In genomic region chrX:2677764-2678163, GRCh38 we compare ENCODE assay signal across 11 cellular contexts. TPM values are rescaled to one million over a fixed set of nuclear protein-coding genes. Genes with fewer than 3 reads are reported as not detected.
DNase-seq lines count a peak whose midpoint lies in the region; ATAC-seq and TF ChIP-seq lines count a peak whose summit lies in the region.
"Had no signal": no experiment of that assay in that cellular context is flagged by ENCODE, and none has a peak within 500 bp of the region (broad histone marks: within the 10 kb centered on the region; RNA-seq: fewer than 3 reads in every experiment).

No MANE protein-coding gene starts in this region.

- TF ChIP-seq CTCF in BJ (IDR thresholded peaks at IDR 0.05; ENCODE audit: insufficient read depth, low read depth, low read length) (no peak), SK-N-SH (IDR thresholded peaks at IDR 0.05) (no peak), endothelial cell (IDR thresholded peaks at IDR 0.05; ENCODE audit: unreplicated experiment) (no peak)

- peak overlapping the region; percentile 78 for H3K4me2 ChIP-seq in SK-N-SH

- H3K9ac ChIP-seq in SK-N-SH: no peak overlapping the region

- H3K36me3 ChIP-seq in BJ (ENCODE audit: control insufficient read depth, insufficient read depth, low read length): no peaks in the 10 kb centered on the region
- H3K36me3 ChIP-seq in SK-N-SH (replicated peaks in 1 of 2; ENCODE audit: control insufficient read depth in 1 of 2, insufficient read depth in 2 of 2, low read length in 1 of 2): no peaks in the 10 kb centered on the region

- peaks cover 6% of the 10 kb centered on the region for H3K27me3 Mint-ChIP-seq in endothelial cell (ENCODE audit: unreplicated experiment)
- H3K27me3 Mint-ChIP-seq in activated CD8-positive, alpha-beta T cell treated with anti-CD3 and anti-CD28 coated beads, Interleukin-2, amount 10 ng/mL, durations not matched to agents 7 days and 5 days (ENCODE audit: low read depth): no peaks in the 10 kb centered on the region
- H3K27me3 Mint-ChIP-seq: activated T-cell treated with anti-CD3 and anti-CD28 coated beads, Interleukin-2, amount 50 U/mL, for 24 hours; stimulated activated naive CD8-positive, alpha-beta T cell treated with anti-CD3 and anti-CD28 coated beads, Interleukin-15, Interleukin-2, amounts not matched to agents 100 ng/mL and 50 ng/mL, for 24 hours had no signal

- H3K4me3 ChIP-seq in BJ (ENCODE audit: low read depth, low read length) (no peak overlapping the region), SK-N-SH (ENCODE audit: low read depth in 2 of 2, low read length in 1 of 2) (peak overlapping the region in 1 of 2 experiments; percentile 49; a peak in 2 of 4 replicates)

- H2AFZ ChIP-seq in SK-N-SH (ENCODE audit: low read depth): no peak overlapping the region

- peak in 1 of 2 experiments; percentile 85; a peak in 2 of 4 replicates for TF ChIP-seq EP300 in SK-N-SH (IDR thresholded peaks at IDR 0.05; ENCODE audit: borderline replicate concordance in 1 of 2, low read depth in 1 of 2, low read length in 1 of 2)

- no peaks in the 10 kb centered on the region for H3K9me3 Mint-ChIP-seq in endothelial cell (ENCODE audit: unreplicated experiment)
- H3K9me3 Mint-ChIP-seq in activated CD8-positive, alpha-beta T cell treated with anti-CD3 and anti-CD28 coated beads, Interleukin-2, amount 10 ng/mL, durations not matched to agents 7 days and 5 days (ENCODE audit: insufficient read depth): no peaks in the 10 kb centered on the region
- H3K9me3 Mint-ChIP-seq: activated T-cell treated with anti-CD3 and anti-CD28 coated beads, Interleukin-2, amount 50 U/mL, for 24 hours; stimulated activated naive CD8-positive, alpha-beta T cell treated with anti-CD3 and anti-CD28 coated beads, Interleukin-15, Interleukin-2, amounts not matched to agents 100 ng/mL and 50 ng/mL, for 24 hours had no signal

- H3K36me3 Mint-ChIP-seq in endothelial cell (ENCODE audit: low read depth, unreplicated experiment): peaks cover 4% of the 10 kb centered on the region
- no peaks in the 10 kb centered on the region for H3K36me3 Mint-ChIP-seq in activated CD8-positive, alpha-beta T cell treated with anti-CD3 and anti-CD28 coated beads, Interleukin-2, amount 10 ng/mL, durations not matched to agents 7 days and 5 days (ENCODE audit: low read depth)

- peak overlapping the region in 1 of 2 experiments; percentile 74; a peak in 2 of 4 replicates for H3K27ac ChIP-seq in SK-N-SH (ENCODE audit: low read depth in 2 of 2, low read length in 1 of 2)

- H3K4me3 Mint-ChIP-seq in endothelial cell (ENCODE audit: unreplicated experiment): no peak overlapping the region
- H3K4me3 Mint-ChIP-seq in activated CD8-positive, alpha-beta T cell treated with anti-CD3 and anti-CD28 coated beads, Interleukin-2, amount 10 ng/mL, durations not matched to agents 7 days and 5 days: no peak overlapping the region
- H3K4me3 Mint-ChIP-seq: activated T-cell treated with anti-CD3 and anti-CD28 coated beads, Interleukin-2, amount 50 U/mL, for 24 hours; stimulated activated naive CD8-positive, alpha-beta T cell treated with anti-CD3 and anti-CD28 coated beads, Interleukin-15, Interleukin-2, amounts not matched to agents 100 ng/mL and 50 ng/mL, for 24 hours had no signal

- peaks cover 7% of the 10 kb centered on the region for H3K4me1 Mint-ChIP-seq in endothelial cell (ENCODE audit: unreplicated experiment)
- H3K4me1 Mint-ChIP-seq in activated CD8-positive, alpha-beta T cell treated with anti-CD3 and anti-CD28 coated beads, Interleukin-2, amount 10 ng/mL, durations not matched to agents 7 days and 5 days (ENCODE audit: low read depth): no peaks in the 10 kb centered on the region

- no peaks in the 10 kb centered on the region for H4K20me1 ChIP-seq in SK-N-SH (ENCODE audit: insufficient read depth)

- ATAC-seq in activated CD8-positive, alpha-beta T cell treated with anti-CD3 and anti-CD28 coated beads, Interleukin-2, amount 10 ng/mL, durations not matched to agents 7 days and 5 days: no peak
- ATAC-seq in HG03139 (IDR thresholded peaks at IDR 0.05; ENCODE audit: unreplicated experiment) (no peak), HG02885 (IDR thresholded peaks at IDR 0.05; ENCODE audit: poor library complexity, unreplicated experiment) (no peak)

- intact Hi-C loops in posterior cingulate gyrus (cut with DNase I): no loop called here

- no peaks in the 10 kb centered on the region for H3K9me2 ChIP-seq in SK-N-SH

- DNase-seq in BJ (ENCODE audit: low read depth): peak; percentile 93
- no peak for DNase-seq in SK-N-SH
- peak; percentile 74 for DNase-seq in globus pallidus (ENCODE audit: low spot score)
- DNase-seq in posterior cingulate gyrus: peak; percentile 68 to 97 (median 79)
- no peak for DNase-seq in endothelial cell (ENCODE audit: low spot score)
- DNase-seq in activated CD8-positive, alpha-beta T cell treated with anti-CD3 and anti-CD28 coated beads, Interleukin-2, amount 10 ng/mL, durations not matched to agents 7 days and 5 days: no peak
- DNase-seq: activated T-cell treated with anti-CD3 and anti-CD28 coated beads, Interleukin-2, amount 50 U/mL, for 24 hours; NCI-H446 had no signal

- H3F3A ChIP-seq in SK-N-SH (replicated peaks; ENCODE audit: insufficient read depth): peaks cover 16% of the 10 kb centered on the region

- no peaks in the 10 kb centered on the region for H3K79me2 ChIP-seq in SK-N-SH (ENCODE audit: insufficient read depth)

- 4% methylated on average over 9 of the region's 10 CpGs for WGBS in SK-N-SH (ENCODE audit: low lambda C conversion rate)

- peaks cover 0 to 5% of the 10 kb centered on the region in 2 experiments; a peak in 1 of 4 replicates for H3K4me1 ChIP-seq in SK-N-SH (ENCODE audit: control insufficient read depth in 1 of 2, insufficient read depth in 2 of 2, low read depth in 1 of 2, low read length in 1 of 2)

- no peak overlapping the region for H3K27ac Mint-ChIP-seq in endothelial cell (ENCODE audit: unreplicated experiment)
- no peak overlapping the region for H3K27ac Mint-ChIP-seq in activated CD8-positive, alpha-beta T cell treated with anti-CD3 and anti-CD28 coated beads, Interleukin-2, amount 10 ng/mL, durations not matched to agents 7 days and 5 days
- H3K27ac Mint-ChIP-seq: activated T-cell treated with anti-CD3 and anti-CD28 coated beads, Interleukin-2, amount 50 U/mL, for 24 hours; stimulated activated naive CD8-positive, alpha-beta T cell treated with anti-CD3 and anti-CD28 coated beads, Interleukin-15, Interleukin-2, amounts not matched to agents 100 ng/mL and 50 ng/mL, for 24 hours had no signal

- H3K27me3 ChIP-seq in BJ (ENCODE audit: control insufficient read depth, insufficient read depth, low read length) (peaks cover 1% of the 10 kb centered on the region; the same call in 1 of the 2 replicates), SK-N-SH (ENCODE audit: insufficient read depth) (peaks cover 10% of the 10 kb centered on the region; the same call in 1 of the 2 replicates)

- CTCF ChIA-PET in BJ (lab: Yijun Ruan, JAX): no interaction called here
- CTCF ChIA-PET in SK-N-SH (lab: Yijun Ruan, JAX): no interaction called here
- CTCF ChIA-PET in activated CD8-positive, alpha-beta T cell treated with anti-CD3 and anti-CD28 coated beads, Interleukin-2, amount 10 ng/mL, durations not matched to agents 7 days and 5 days (lab: Charles Lee): no interaction called here

- H3K9me3 ChIP-seq in SK-N-SH: no peaks in the 10 kb centered on the region

- POLR2A ChIA-PET in BJ (lab: Charles Lee) (no interaction called here), SK-N-SH (lab: Yijun Ruan, JAX) (no interaction called here)
- POLR2A ChIA-PET in activated CD8-positive, alpha-beta T cell treated with anti-CD3 and anti-CD28 coated beads, Interleukin-2, amount 10 ng/mL, durations not matched to agents 7 days and 5 days (lab: Charles Lee): no interaction called here

- TF ChIP-seq RAD21 in SK-N-SH (IDR thresholded peaks at IDR 0.05; ENCODE audit: low read length): no peak

TF ChIP-seq in SK-N-SH, 30 proteins besides CTCF, POLR2A, EP300 and RAD21 (continues in another document):
- TF ChIP-seq NFIC (IDR thresholded peaks at IDR 0.05; ENCODE audit: borderline replicate concordance): peak; percentile 92
- peak; percentile 70; the same call in 1 of the 2 replicates for TF ChIP-seq YY1 (IDR thresholded peaks at IDR 0.05; ENCODE audit: low read depth)
- TF ChIP-seq SMC3 (IDR thresholded peaks at IDR 0.05; ENCODE audit: low read depth, low read length): no peak
- TF ChIP-seq RCOR1 (IDR thresholded peaks at IDR 0.05; ENCODE audit: low read length): no peak
- TF ChIP-seq FOSL2 (IDR thresholded peaks at IDR 0.05; ENCODE audit: borderline replicate concordance, low read depth): peak; percentile 98
- TF ChIP-seq MAX (IDR thresholded peaks at IDR 0.05; ENCODE audit: low read depth): peak; percentile 94

RNA-seq across cellular contexts. Expression of gene CD99, which starts 13.3 kb away (rescaled TPM):
- polyA plus RNA-seq in BJ (2011; rRNA removed) (434 and 479 TPM in 2 replicates), SK-N-SH (2012; rRNA removed) (149 and 346 TPM in 2 replicates)
- polyA minus RNA-seq in BJ (2011; rRNA and poly(A)+ RNA removed): 106 and 154 TPM in 2 replicates
- polyA plus RNA-seq in SK-N-SH (2012; cell fraction: cytosol; rRNA removed): 202 and 224 TPM in 2 replicates
- 119 and 169 TPM in 2 replicates for polyA plus RNA-seq in SK-N-SH (2012; cell fraction: nucleus; rRNA removed)
- total RNA-seq in endothelial cell (ENCODE audit: unreplicated experiment): 714 TPM
- 100 to 1,000 TPM; 208 to 219 TPM for total RNA-seq in activated CD8-positive, alpha-beta T cell treated with anti-CD3 and anti-CD28 coated beads, Interleukin-2, amount 10 ng/mL, durations not matched to agents 7 days and 5 days

Comparison
In these comparisons a context has a peak if more than half of its experiments do, and no peak if none do; other contexts are left out.
1. DNase-seq: peak in BJ (single experiment), globus pallidus (single experiment) and posterior cingulate gyrus (10 of 10); none in SK-N-SH (single experiment), endothelial cell (single experiment) and activated CD8-positive, alpha-beta T cell treated with anti-CD3 and anti-CD28 coated beads, Interleukin-2, amount 10 ng/mL, durations not matched to agents 7 days and 5 days (single experiment).